ENCODE assay signal across 9 cellular contexts in the genomic region with DNA sequence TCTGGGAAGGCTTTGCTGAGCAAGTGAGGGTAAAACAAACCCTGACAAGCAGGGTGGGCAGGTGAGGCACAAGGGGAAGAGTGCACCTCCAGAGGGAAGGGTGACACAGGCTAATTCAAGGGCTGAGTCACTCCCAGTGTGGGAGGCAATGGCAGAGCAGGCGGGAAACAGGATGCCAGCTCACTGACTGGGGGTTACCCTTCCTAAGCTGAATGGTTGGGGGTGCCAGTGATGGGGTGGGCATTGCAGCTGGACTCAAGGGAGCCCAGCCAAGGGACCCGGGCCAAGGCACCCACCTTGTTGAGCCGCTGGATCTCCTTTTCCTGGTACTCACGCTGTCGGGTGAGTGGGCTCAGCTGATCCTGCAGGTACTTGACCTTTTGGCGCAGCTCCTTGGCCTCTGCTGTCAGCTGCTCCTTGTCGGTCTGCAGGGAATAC. TPM values are rescaled to one million over a fixed set of nuclear protein-coding genes. Genes with fewer than 3 reads are reported as not detected.
DNase-seq lines count a peak whose midpoint lies in the region; ATAC-seq and TF ChIP-seq lines count a peak whose summit lies in the region.
"Had no signal": no experiment of that assay in that cellular context is flagged by ENCODE, and none has a peak within 500 bp of the region (broad histone marks: within the 10 kb centered on the region; RNA-seq: fewer than 3 reads in every experiment).

No MANE protein-coding gene starts in this region.

- peak; percentile 68 for DNase-seq in activated CD4-positive, alpha-beta memory T cell treated with anti-CD3 and anti-CD28 coated beads for 36 hours
- DNase-seq in activated CD4-positive, alpha-beta memory T cell treated with anti-CD3 and anti-CD28 coated beads, Interleukin-2, amount 10 ng/mL, durations not matched to agents 7 days and 5 days: no peak
- DNase-seq in caudate nucleus (lab: John Stamatoyannopoulos, UW) (peak in 42 of 61 donors; percentile 8 to 90 (median 55)), thoracic aorta (ENCODE audit: low spot score) (no peak), NCI-H128 (lab: John Stamatoyannopoulos, UW; ENCODE audit: unreplicated experiment) (no peak), natural killer cell (no peak)
- no peak for DNase-seq in effector memory CD8-positive, alpha-beta T cell

- POLR2A ChIA-PET in activated CD4-positive, alpha-beta memory T cell treated with anti-CD3 and anti-CD28 coated beads for 36 hours (lab: Charles Lee): interaction anchor here (1.1 to 1.2 kb wide), 2 partner anchors 10 to 48 kb away, joined by 3 read pairs; no protein-coding TSS in a partner anchor
- POLR2A ChIA-PET in activated CD4-positive, alpha-beta memory T cell treated with anti-CD3 and anti-CD28 coated beads, Interleukin-2, amount 10 ng/mL, durations not matched to agents 7 days and 5 days (lab: Charles Lee): no interaction called here

- H3K36me3 ChIP-seq in muscle layer of duodenum (ENCODE audit: control insufficient read depth in 1 of 2, insufficient read depth in 2 of 2, low read length in 2 of 2) (peaks cover 65 to 71% of the 10 kb centered on the region in 2 donors), thoracic aorta (peaks cover 57% of the 10 kb centered on the region)

- H3K9me3 Mint-ChIP-seq in activated CD4-positive, alpha-beta memory T cell treated with anti-CD3 and anti-CD28 coated beads for 36 hours: no peaks in the 10 kb centered on the region
- H3K9me3 Mint-ChIP-seq in activated CD4-positive, alpha-beta memory T cell treated with anti-CD3 and anti-CD28 coated beads, Interleukin-2, amount 10 ng/mL, durations not matched to agents 7 days and 5 days: no peaks in the 10 kb centered on the region
- H3K9me3 Mint-ChIP-seq in natural killer cell: no peaks in the 10 kb centered on the region
- no peaks in the 10 kb centered on the region for H3K9me3 Mint-ChIP-seq in effector memory CD8-positive, alpha-beta T cell

- H3K4me3 ChIP-seq in muscle layer of duodenum (ENCODE audit: low read depth in 1 of 2, low read length in 2 of 2) (no peak overlapping the region), thoracic aorta (no peak overlapping the region)
- H3K4me3 ChIP-seq: pancreas had no signal

- no peaks in the 10 kb centered on the region for H3K27me3 Mint-ChIP-seq in activated CD4-positive, alpha-beta memory T cell treated with anti-CD3 and anti-CD28 coated beads for 36 hours
- H3K27me3 Mint-ChIP-seq in activated CD4-positive, alpha-beta memory T cell treated with anti-CD3 and anti-CD28 coated beads, Interleukin-2, amount 10 ng/mL, durations not matched to agents 7 days and 5 days: no peaks in the 10 kb centered on the region
- H3K27me3 Mint-ChIP-seq in natural killer cell (ENCODE audit: low read depth in 2 of 2): no peaks in the 10 kb centered on the region
- H3K27me3 Mint-ChIP-seq in effector memory CD8-positive, alpha-beta T cell: no peaks in the 10 kb centered on the region

- peaks cover 15 to 24% of the 10 kb centered on the region in 2 donors for H3K4me1 ChIP-seq in muscle layer of duodenum (ENCODE audit: control insufficient read depth in 1 of 2, insufficient read depth in 2 of 2, low read length in 2 of 2)
- H3K4me1 ChIP-seq in thoracic aorta (ENCODE audit: control insufficient read depth in 1 of 2, low read depth in 2 of 2): peaks cover 13 to 24% of the 10 kb centered on the region in 2 donors

- H3K36me3 Mint-ChIP-seq in activated CD4-positive, alpha-beta memory T cell treated with anti-CD3 and anti-CD28 coated beads for 36 hours: peaks cover 74% of the 10 kb centered on the region
- peaks cover 83% of the 10 kb centered on the region for H3K36me3 Mint-ChIP-seq in activated CD4-positive, alpha-beta memory T cell treated with anti-CD3 and anti-CD28 coated beads, Interleukin-2, amount 10 ng/mL, durations not matched to agents 7 days and 5 days (ENCODE audit: low read depth)
- H3K36me3 Mint-ChIP-seq in natural killer cell: no peaks in the 10 kb centered on the region
- peaks cover 94% of the 10 kb centered on the region for H3K36me3 Mint-ChIP-seq in effector memory CD8-positive, alpha-beta T cell (ENCODE audit: insufficient read depth)

- H3K27ac ChIP-seq in caudate nucleus (ENCODE audit: low read depth, low read length) (peak overlapping the region; percentile 55), muscle layer of duodenum (ENCODE audit: low read length) (peak overlapping the region; percentile 77), thoracic aorta (peak overlapping the region; percentile 37 to 67)
- H3K27ac ChIP-seq: pancreas had no signal

- H3K27me3 ChIP-seq in muscle layer of duodenum (ENCODE audit: low read depth, low read length): no peaks in the 10 kb centered on the region
- no peaks in the 10 kb centered on the region for H3K27me3 ChIP-seq in thoracic aorta (replicated peaks; ENCODE audit: insufficient read depth)
- H3K27me3 ChIP-seq: pancreas had no signal

- peak overlapping the region; percentile 44 for H3K27ac Mint-ChIP-seq in activated CD4-positive, alpha-beta memory T cell treated with anti-CD3 and anti-CD28 coated beads for 36 hours
- H3K27ac Mint-ChIP-seq in activated CD4-positive, alpha-beta memory T cell treated with anti-CD3 and anti-CD28 coated beads, Interleukin-2, amount 10 ng/mL, durations not matched to agents 7 days and 5 days: no peak overlapping the region
- peak overlapping the region in 1 of 2 donors; percentile 9 for H3K27ac Mint-ChIP-seq in natural killer cell
- H3K27ac Mint-ChIP-seq in effector memory CD8-positive, alpha-beta T cell: no peak overlapping the region

- H3K4me3 Mint-ChIP-seq in activated CD4-positive, alpha-beta memory T cell treated with anti-CD3 and anti-CD28 coated beads for 36 hours: no peak overlapping the region
- no peak overlapping the region for H3K4me3 Mint-ChIP-seq in activated CD4-positive, alpha-beta memory T cell treated with anti-CD3 and anti-CD28 coated beads, Interleukin-2, amount 10 ng/mL, durations not matched to agents 7 days and 5 days
- H3K4me3 Mint-ChIP-seq in natural killer cell: no peak overlapping the region
- H3K4me3 Mint-ChIP-seq in effector memory CD8-positive, alpha-beta T cell: no peak overlapping the region

- H3K4me1 Mint-ChIP-seq in activated CD4-positive, alpha-beta memory T cell treated with anti-CD3 and anti-CD28 coated beads for 36 hours (ENCODE audit: low read depth): peaks cover 10% of the 10 kb centered on the region
- H3K4me1 Mint-ChIP-seq in activated CD4-positive, alpha-beta memory T cell treated with anti-CD3 and anti-CD28 coated beads, Interleukin-2, amount 10 ng/mL, durations not matched to agents 7 days and 5 days: peaks cover 10% of the 10 kb centered on the region
- H3K4me1 Mint-ChIP-seq in natural killer cell: no peaks in the 10 kb centered on the region
- H3K4me1 Mint-ChIP-seq in effector memory CD8-positive, alpha-beta T cell (ENCODE audit: low read depth in 2 of 2): peaks cover 0 to 3% of the 10 kb centered on the region in 2 donors

- TF ChIP-seq CTCF in thoracic aorta (IDR thresholded peaks at IDR 0.05) (no peak), natural killer cell (IDR thresholded peaks at IDR 0.05) (no peak)

- CTCF ChIA-PET in activated CD4-positive, alpha-beta memory T cell treated with anti-CD3 and anti-CD28 coated beads for 36 hours (lab: Charles Lee): interaction anchor here (1.2 to 7.9 kb wide), 4 partner anchors 9 to 126 kb away, joined by 4 to 47 read pairs (median 10); no protein-coding TSS in a partner anchor
- CTCF ChIA-PET in activated CD4-positive, alpha-beta memory T cell treated with anti-CD3 and anti-CD28 coated beads, Interleukin-2, amount 10 ng/mL, durations not matched to agents 7 days and 5 days (lab: Charles Lee): no interaction called here

- no peaks in the 10 kb centered on the region for H3K9me3 ChIP-seq in muscle layer of duodenum (ENCODE audit: control insufficient read depth in 1 of 2, low read length in 2 of 2)
- no peaks in the 10 kb centered on the region for H3K9me3 ChIP-seq in thoracic aorta
- H3K9me3 ChIP-seq: pancreas had no signal

- intact Hi-C loops in activated CD4-positive, alpha-beta memory T cell treated with anti-CD3 and anti-CD28 coated beads for 36 hours (cut with micrococcal nuclease): no loop called here
- intact Hi-C loops in natural killer cell (cut with micrococcal nuclease): no loop called here

- no peak for ATAC-seq in thoracic aorta (ENCODE audit: insufficient number of reproducible peaks, low FRiP score, low read depth)
- no peak for ATAC-seq in natural killer cell
- ATAC-seq in effector memory CD8-positive, alpha-beta T cell (replicated peaks): no peak

RNA-seq across cellular contexts. Expression of a gene that starts 18.4 kb away (rescaled TPM):
- not detected for total RNA-seq in activated CD4-positive, alpha-beta memory T cell treated with anti-CD3 and anti-CD28 coated beads for 36 hours
- not detected for total RNA-seq in activated CD4-positive, alpha-beta memory T cell treated with anti-CD3 and anti-CD28 coated beads, Interleukin-2, amount 10 ng/mL, durations not matched to agents 7 days and 5 days
- total RNA-seq in thoracic aorta (1,000 to 10,000 TPM; 1,240 to 1,874 TPM), natural killer cell (1 to 10 TPM in 1 of 3 donors, not detected in 2; 1.1 TPM)

RNA-seq across cellular contexts. Expression of a gene that starts 42.0 kb away (rescaled TPM):
- 100 to 1,000 TPM; 388 to 401 TPM for total RNA-seq in activated CD4-positive, alpha-beta memory T cell treated with anti-CD3 and anti-CD28 coated beads for 36 hours
- 100 to 1,000 TPM; 188 to 201 TPM for total RNA-seq in activated CD4-positive, alpha-beta memory T cell treated with anti-CD3 and anti-CD28 coated beads, Interleukin-2, amount 10 ng/mL, durations not matched to agents 7 days and 5 days
- total RNA-seq in thoracic aorta (100 to 1,000 TPM in 1 of 2 donors, 10 to 100 TPM in 1; 77.4 to 103 TPM), natural killer cell (100 to 1,000 TPM; 140 to 180 (median 153) TPM)

Comparison
In these comparisons a context has a peak if more than half of its experiments do, and no peak if none do; other contexts are left out.
1. DNase-seq: peak in activated CD4-positive, alpha-beta memory T cell treated with anti-CD3 and anti-CD28 coated beads for 36 hours (single experiment) and caudate nucleus (42 of 61); none in activated CD4-positive, alpha-beta memory T cell treated with anti-CD3 and anti-CD28 coated beads, Interleukin-2, amount 10 ng/mL, durations not matched to agents 7 days and 5 days (single experiment), thoracic aorta (single experiment), NCI-H128 (single experiment), natural killer cell (single experiment) and effector memory CD8-positive, alpha-beta T cell (0 of 3).
2. RNA of a gene that starts 18.4 kb away (total RNA-seq): 1,240 to 1,874 TPM in thoracic aorta; 1.1 TPM in natural killer cell, not detected in activated CD4-positive, alpha-beta memory T cell treated with anti-CD3 and anti-CD28 coated beads for 36 hours and not detected in activated CD4-positive, alpha-beta memory T cell treated with anti-CD3 and anti-CD28 coated beads, Interleukin-2, amount 10 ng/mL, durations not matched to agents 7 days and 5 days; every median in the first group is over 100 times any median in the second.
3. Peak in every context shown above with its lines, with median percentiles within 50 percentile points of each other: H3K27ac ChIP-seq.